ENCODE assay signal across 8 cellular contexts in the genomic region with DNA sequence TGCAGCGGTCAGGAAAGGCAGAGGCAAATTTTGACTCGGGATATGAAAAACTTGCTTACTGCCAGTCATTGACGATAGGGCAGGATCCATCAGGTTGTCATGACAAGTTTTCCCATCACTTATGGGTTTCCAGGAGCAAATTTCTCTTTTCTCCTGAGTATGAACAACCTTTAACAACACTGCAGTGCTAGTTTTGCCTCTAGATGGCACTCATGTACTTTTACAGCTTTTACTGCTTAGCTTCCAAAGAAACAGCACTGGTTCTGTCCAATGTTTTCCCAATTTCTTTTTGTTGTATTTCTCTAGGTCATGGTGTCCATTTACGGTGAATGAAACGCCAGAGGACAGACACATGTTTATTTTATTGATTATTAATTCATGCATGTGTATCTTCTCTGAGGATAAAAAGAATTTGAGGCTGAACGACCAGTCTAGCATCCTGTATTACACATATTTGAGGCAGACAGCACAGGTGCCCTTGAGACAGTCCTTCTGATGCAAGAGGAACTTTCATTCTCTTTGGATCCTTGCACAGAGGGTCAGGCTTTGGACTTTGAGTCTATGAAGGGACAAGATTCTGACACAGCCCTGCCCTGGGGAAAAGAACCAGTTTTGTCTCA.
A peak's percentile ranks its signal among the peaks of the same experiment; 100 is the strongest.
DNase-seq lines count a peak whose midpoint lies in the region; ATAC-seq and TF ChIP-seq lines count a peak whose summit lies in the region.

No MANE protein-coding gene starts in this region.

- TF ChIP-seq CTCF in AG09319 (IDR thresholded peaks at IDR 0.05; ENCODE audit: low read depth, low read length) = peak; percentile 88
- TF ChIP-seq CTCF in GM13976 (IDR thresholded peaks at IDR 0.05; ENCODE audit: borderline replicate concordance, control extremely low read depth, extremely low read depth, insufficient read depth, missing control alignments) = peak; percentile 46
- peak; percentile 7; the same call in 1 of the 2 replicates for TF ChIP-seq CTCF in WI38 (IDR thresholded peaks at IDR 0.05; ENCODE audit: low read depth, low read length)

- in situ Hi-C loops in GM13976 (cut with MboI; ENCODE audit: low sequenced_read_pairs, unreplicated experiment) = loop anchor here (5.0 kb wide), 1 partner anchor 93 kb away; no protein-coding TSS in a partner anchor

- intact Hi-C loops in left ventricle myocardium superior (cut with micrococcal nuclease) = loop anchor here (1.0 to 10.0 kb wide), 2 partner anchors 93 to 585 kb away; no protein-coding TSS in a partner anchor

- ATAC-seq in left ventricle myocardium superior (peak; percentile 45), HG02840 (IDR thresholded peaks at IDR 0.05; ENCODE audit: low FRiP score, unreplicated experiment) (no peak)

- DNase-seq in AG09319 (ENCODE audit: extremely low read depth, low read depth) = peak; percentile 10
- DNase-seq in GM13976 (ENCODE audit: low spot score) = no peak
- DNase-seq in NCI-H146 treated with DMSO at 0.1 percent for 48 hours (lab: John Stamatoyannopoulos, UW; ENCODE audit: unreplicated experiment) = peak; percentile 2
- no peak for DNase-seq in left ventricle myocardium superior
- DNase-seq in skeletal muscle cell (ENCODE audit: low read depth) = peak; percentile 13
- no peak for DNase-seq in NK-92 treated with Interleukin-12 subunit alpha and Interleukin-12 subunit beta, amount 100 ng/mL, for 24 hours (lab: John Stamatoyannopoulos, UW)

- H3K4me3 ChIP-seq in WI38 (ENCODE audit: low read depth, low read length) (no peak overlapping the region), skeletal muscle cell (ENCODE audit: low read depth, low read length) (no peak overlapping the region)

Comparison
In these comparisons a context has a peak if more than half of its experiments do, and no peak if none do; other contexts are left out.
1. DNase-seq: peak in AG09319 (single experiment), NCI-H146 treated with DMSO at 0.1 percent for 48 hours (single experiment) and skeletal muscle cell (single experiment); none in GM13976 (single experiment), left ventricle myocardium superior (single experiment) and NK-92 treated with Interleukin-12 subunit alpha and Interleukin-12 subunit beta, amount 100 ng/mL, for 24 hours (single experiment).
2. CTCF ChIP-seq: peak in every context shown above with its lines; median percentile 88 in AG09319; 46 in GM13976; 7 in WI38.